In genomic region chr2:122754561-122754960, GRCh38 we compare ENCODE assay signal across 19 cellular contexts.
"Had no signal": no experiment of that assay in that cellular context is flagged by ENCODE, and none has a peak within 500 bp of the region (broad histone marks: within the 10 kb centered on the region; RNA-seq: fewer than 3 reads in every experiment).

No MANE protein-coding gene starts in this region.

- H3K36me3 ChIP-seq: ascending aorta, esophagus muscularis mucosa, heart right ventricle had no signal

- H3K4me3 ChIP-seq: ascending aorta, esophagus muscularis mucosa, heart right ventricle had no signal

- H3K27me3 ChIP-seq: ascending aorta, esophagus muscularis mucosa, heart right ventricle had no signal

- H3K36me3 Mint-ChIP-seq: activated naive CD4-positive, alpha-beta T cell treated with anti-CD3 and anti-CD28 coated beads, Interleukin-2, amount 50 U/mL, for 24 hours had no signal

- H3K9me3 ChIP-seq: ascending aorta, esophagus muscularis mucosa had no signal

- H3K27me3 Mint-ChIP-seq: activated naive CD4-positive, alpha-beta T cell treated with anti-CD3 and anti-CD28 coated beads, Interleukin-2, amount 50 U/mL, for 24 hours; dendritic cell treated with granulocyte-macrophage colony-stimulating factor and Interleukin-4, amounts not matched to agents 40 ng/mL and 50 ng/mL, for 4 days had no signal

- H3K27ac ChIP-seq: ascending aorta, esophagus muscularis mucosa, heart right ventricle, VCaP had no signal

- H3K27ac Mint-ChIP-seq: activated naive CD4-positive, alpha-beta T cell treated with anti-CD3 and anti-CD28 coated beads, Interleukin-2, amount 50 U/mL, for 24 hours; dendritic cell treated with granulocyte-macrophage colony-stimulating factor and Interleukin-4, amounts not matched to agents 40 ng/mL and 50 ng/mL, for 4 days; nephron progenitor cell had no signal

- H3K9me3 Mint-ChIP-seq: dendritic cell treated with granulocyte-macrophage colony-stimulating factor and Interleukin-4, amounts not matched to agents 40 ng/mL and 50 ng/mL, for 4 days; nephron progenitor cell had no signal

- H3K4me1 ChIP-seq: ascending aorta, esophagus muscularis mucosa, heart right ventricle had no signal

- H3K4me1 Mint-ChIP-seq: activated naive CD4-positive, alpha-beta T cell treated with anti-CD3 and anti-CD28 coated beads, Interleukin-2, amount 50 U/mL, for 24 hours; nephron progenitor cell had no signal

- H3K4me3 Mint-ChIP-seq: activated naive CD4-positive, alpha-beta T cell treated with anti-CD3 and anti-CD28 coated beads, Interleukin-2, amount 50 U/mL, for 24 hours; dendritic cell treated with granulocyte-macrophage colony-stimulating factor and Interleukin-4, amounts not matched to agents 40 ng/mL and 50 ng/mL, for 4 days; nephron progenitor cell had no signal

- DNase-seq: activated CD4-positive, alpha-beta T cell treated with anti-CD3 and anti-CD28 coated beads, Interleukin-2, amount 50 U/mL, for 4 hours; activated CD4-positive, CD25-positive, alpha-beta regulatory T cell treated with anti-CD3 and anti-CD28 coated beads, Interleukin-2, amount 50 U/mL, for 72 hours; activated gamma-delta T cell; effector CD8-positive, alpha-beta T cell; heart right ventricle; mesendoderm; nephron progenitor cell; retina; stimulated activated CD4-positive, alpha-beta T cell treated with anti-CD3 and anti-CD28 coated beads, Interleukin-12 subunit alpha, Interleukin-12 subunit beta, amount 100 ng/mL, for 4 hours; stimulated activated CD4-positive, alpha-beta T cell treated with anti-CD3 and anti-CD28 coated beads, Interleukin-1b, Interleukin-23, amount 100 ng/mL, for 48 hours; stimulated activated CD8-positive, alpha-beta memory T cell treated with anti-CD3 and anti-CD28 coated beads, Interleukin-4, amount 100 ng/mL, for 48 hours; stimulated activated naive CD4-positive, alpha-beta T cell; T-helper 1 cell; T-helper 9 cell had no signal
